ENCODE assay signal across 29 cellular contexts in the genomic region with DNA sequence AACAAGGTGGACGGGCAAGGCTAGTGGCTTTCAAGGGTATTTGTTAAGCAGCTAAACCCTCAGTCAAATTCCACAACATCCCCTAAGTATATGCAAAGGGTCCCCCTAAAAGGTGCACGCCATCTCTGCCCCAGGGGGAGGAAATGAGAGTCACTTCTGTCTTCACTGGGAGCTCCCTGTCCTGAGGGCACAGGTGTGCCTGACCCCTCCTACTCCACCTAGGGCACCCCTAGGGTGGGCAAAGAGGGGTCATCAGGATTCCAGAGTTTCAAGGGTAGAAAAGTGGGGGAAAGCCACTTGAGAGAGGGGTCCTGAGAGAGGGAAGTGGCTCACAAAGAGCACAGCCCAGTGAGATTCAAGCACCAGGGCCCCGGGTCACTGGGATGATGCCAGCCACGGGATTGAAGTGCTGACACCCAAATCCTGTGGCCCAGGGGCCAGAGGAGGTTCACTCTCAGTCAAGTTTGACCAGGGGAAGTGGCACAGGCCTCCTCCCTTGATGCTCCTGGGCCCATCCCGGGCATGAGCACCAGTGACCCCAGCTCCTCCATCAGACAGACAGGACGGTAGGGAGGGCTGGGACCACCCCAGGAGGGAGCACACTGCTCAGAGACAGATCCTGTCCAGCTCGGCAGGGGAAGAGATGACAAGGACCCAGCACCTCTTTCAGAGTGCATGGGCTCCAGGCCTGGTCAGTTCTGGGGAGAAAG.
"Had no signal": no experiment of that assay in that cellular context is flagged by ENCODE, and none has a peak within 500 bp of the region (broad histone marks: within the 10 kb centered on the region; RNA-seq: fewer than 3 reads in every experiment).

No MANE protein-coding gene starts in this region.

- H3K36me3 Mint-ChIP-seq: naive B cell; natural killer cell treated with Interleukin-12 subunit alpha and Interleukin-12 subunit beta and Interleukin-15 and Interleukin-18, amount 100 ng/mL, for 72 hours; stimulated activated naive B cell treated with anti-CD40 and anti-IgM and Interleukin-4, amounts not matched to agents 10 μg/mL and 1 μg/mL and 100 μg/mL, for 72 hours had no signal

- H3K27me3 Mint-ChIP-seq: dendritic cell treated with granulocyte-macrophage colony-stimulating factor and Interleukin-4, amounts not matched to agents 40 ng/mL and 50 ng/mL, for 4 days; natural killer cell treated with Interleukin-12 subunit alpha and Interleukin-12 subunit beta and Interleukin-15 and Interleukin-18, amount 100 ng/mL, for 72 hours; stimulated activated naive CD8-positive, alpha-beta T cell treated with anti-CD3 and anti-CD28 coated beads, Interleukin-15, Interleukin-2, amounts not matched to agents 100 ng/mL and 50 ng/mL, for 24 hours had no signal

- H3K27ac ChIP-seq: colonic mucosa, epithelial cell of prostate, esophagus muscularis mucosa, foreskin keratinocyte, gastroesophageal sphincter, heart right ventricle, lower lobe of right lung, psoas muscle, right lobe of liver, thoracic aorta, tibial nerve, upper lobe of left lung, uterus had no signal

- H3K36me3 ChIP-seq: colonic mucosa, esophagus muscularis mucosa, gastroesophageal sphincter, heart right ventricle, lower lobe of right lung, right lobe of liver, thoracic aorta, tibial nerve, upper lobe of left lung, uterus had no signal

- H3K9me3 Mint-ChIP-seq: dendritic cell treated with granulocyte-macrophage colony-stimulating factor and Interleukin-4, amounts not matched to agents 40 ng/mL and 50 ng/mL, for 4 days; endodermal cell; natural killer cell treated with Interleukin-12 subunit alpha and Interleukin-12 subunit beta and Interleukin-15 and Interleukin-18, amount 100 ng/mL, for 72 hours; neural crest cell; stimulated activated naive B cell treated with anti-CD40 and anti-IgM and Interleukin-4, amounts not matched to agents 10 μg/mL and 1 μg/mL and 100 μg/mL, for 72 hours; stimulated activated naive CD8-positive, alpha-beta T cell treated with anti-CD3 and anti-CD28 coated beads, Interleukin-15, Interleukin-2, amounts not matched to agents 100 ng/mL and 50 ng/mL, for 24 hours had no signal

- H3K9me3 ChIP-seq: colonic mucosa, esophagus muscularis mucosa, gastroesophageal sphincter, heart right ventricle, lower lobe of right lung, mucosa of descending colon, psoas muscle, right lobe of liver, thoracic aorta, upper lobe of left lung, uterus had no signal

- H3K4me3 ChIP-seq: colonic mucosa, esophagus muscularis mucosa, gastroesophageal sphincter, heart right ventricle, lower lobe of right lung, mucosa of descending colon, psoas muscle, right lobe of liver, thoracic aorta, tibial nerve, upper lobe of left lung, uterus had no signal

- H3K4me1 Mint-ChIP-seq: endodermal cell; naive B cell; neural crest cell; stimulated activated naive B cell treated with anti-CD40 and anti-IgM and Interleukin-4, amounts not matched to agents 10 μg/mL and 1 μg/mL and 100 μg/mL, for 72 hours had no signal

- H3K27ac Mint-ChIP-seq: dendritic cell treated with granulocyte-macrophage colony-stimulating factor and Interleukin-4, amounts not matched to agents 40 ng/mL and 50 ng/mL, for 4 days; endodermal cell; immature natural killer cell; naive B cell; natural killer cell treated with Interleukin-12 subunit alpha and Interleukin-12 subunit beta and Interleukin-15 and Interleukin-18, amount 100 ng/mL, for 72 hours; stimulated activated naive B cell treated with anti-CD40 and anti-IgM and Interleukin-4, amounts not matched to agents 10 μg/mL and 1 μg/mL and 100 μg/mL, for 72 hours; stimulated activated naive CD8-positive, alpha-beta T cell treated with anti-CD3 and anti-CD28 coated beads, Interleukin-15, Interleukin-2, amounts not matched to agents 100 ng/mL and 50 ng/mL, for 24 hours had no signal

- DNase-seq: colonic mucosa; effector CD8-positive, alpha-beta T cell; endodermal cell; foreskin keratinocyte; heart right ventricle; hippocampal formation; immature natural killer cell; left ventricle myocardium superior; lower lobe of right lung; mucosa of descending colon; naive B cell; psoas muscle; retina; right lobe of liver; small intestine; stimulated activated CD4-positive, alpha-beta T cell treated with anti-CD3 and anti-CD28 coated beads, Interleukin-15, amount 100 ng/mL, for 24 hours; stimulated activated CD4-positive, alpha-beta T cell treated with anti-CD3 and anti-CD28 coated beads, Interleukin-2, amount 100 ng/mL, for 48 hours; stimulated activated naive B cell treated with anti-CD40 and anti-IgM and Interleukin-4, amounts not matched to agents 10 μg/mL and 1 μg/mL and 100 μg/mL, for 72 hours; upper lobe of left lung; uterus had no signal

- H3K4me3 Mint-ChIP-seq: dendritic cell treated with granulocyte-macrophage colony-stimulating factor and Interleukin-4, amounts not matched to agents 40 ng/mL and 50 ng/mL, for 4 days; endodermal cell; immature natural killer cell; naive B cell; natural killer cell treated with Interleukin-12 subunit alpha and Interleukin-12 subunit beta and Interleukin-15 and Interleukin-18, amount 100 ng/mL, for 72 hours; neural crest cell; stimulated activated naive B cell treated with anti-CD40 and anti-IgM and Interleukin-4, amounts not matched to agents 10 μg/mL and 1 μg/mL and 100 μg/mL, for 72 hours; stimulated activated naive CD8-positive, alpha-beta T cell treated with anti-CD3 and anti-CD28 coated beads, Interleukin-15, Interleukin-2, amounts not matched to agents 100 ng/mL and 50 ng/mL, for 24 hours had no signal

- H3K4me1 ChIP-seq: colonic mucosa, esophagus muscularis mucosa, foreskin keratinocyte, gastroesophageal sphincter, heart right ventricle, lower lobe of right lung, psoas muscle, right lobe of liver, upper lobe of left lung, uterus had no signal

- ATAC-seq: foreskin keratinocyte; gastroesophageal sphincter; heart right ventricle; left ventricle myocardium superior; lower lobe of right lung; mucosa of descending colon; psoas muscle; right lobe of liver; stimulated activated naive B cell treated with anti-CD40 and anti-IgM and Interleukin-4, amounts not matched to agents 10 μg/mL and 1 μg/mL and 100 μg/mL, for 72 hours had no signal

- H3K27me3 ChIP-seq: colonic mucosa, esophagus muscularis mucosa, foreskin keratinocyte, right lobe of liver, tibial nerve, upper lobe of left lung, uterus had no signal
